8 cellular contexts compared by ENCODE assay signal in genomic region chr7:148527717-148528168, GRCh38.
A peak's percentile ranks its signal among the peaks of the same experiment; 100 is the strongest.
DNase-seq lines count a peak whose midpoint lies in the region; ATAC-seq and TF ChIP-seq lines count a peak whose summit lies in the region.

No MANE protein-coding gene starts in this region.

- peaks cover 4% of the 10 kb centered on the region; the same call in 1 of the 2 replicates for H3K36me3 Mint-ChIP-seq in WTC11
- peaks cover 1% of the 10 kb centered on the region for H3K36me3 Mint-ChIP-seq in central memory CD8-positive, alpha-beta T cell (ENCODE audit: insufficient read depth)

- no peak overlapping the region for H3K4me3 Mint-ChIP-seq in WTC11
- no peak overlapping the region for H3K4me3 Mint-ChIP-seq in central memory CD8-positive, alpha-beta T cell

- peak; percentile 81 for ATAC-seq in GM18519 (IDR thresholded peaks at IDR 0.05; ENCODE audit: low FRiP score, unreplicated experiment)
- ATAC-seq in HG02981 (IDR thresholded peaks at IDR 0.05; ENCODE audit: unreplicated experiment): peak; percentile 100
- peak; percentile 99 for ATAC-seq in WTC11
- peak; percentile 98 for ATAC-seq in central memory CD8-positive, alpha-beta T cell (replicated peaks; ENCODE audit: extremely low read depth, poor library complexity, severe bottlenecking)

- DNase-seq in AG09319 (ENCODE audit: extremely low read depth, low read depth): no peak
- peak; percentile 30 to 58 for DNase-seq in NCI-H1930 (lab: John Stamatoyannopoulos, UW)
- DNase-seq in WTC11 (ENCODE audit: low spot score): peak; percentile 92
- peak; percentile 72 to 74 for DNase-seq in central memory CD8-positive, alpha-beta T cell (ENCODE audit: low spot score in 2 of 2)
- peak; percentile 89 to 93 for DNase-seq in lung microvascular endothelial cell (ENCODE audit: low read depth in 2 of 2)
- DNase-seq in stimulated activated CD8-positive, alpha-beta memory T cell treated with anti-CD3 and anti-CD28 coated beads, Interleukin-4, amount 100 ng/mL, for 1 hour (ENCODE audit: low read depth in 2 of 2, low spot score in 1 of 2): peak; percentile 43 to 67

- peak; percentile 59 for TF ChIP-seq CTCF in AG09319 (IDR thresholded peaks at IDR 0.05; ENCODE audit: low read depth, low read length)
- TF ChIP-seq CTCF in WTC11 (IDR thresholded peaks at IDR 0.05): peak; percentile 45; the same call in 1 of the 2 replicates

- POLR2A ChIA-PET in WTC11 (lab: Charles Lee): no interaction called here

- CTCF ChIA-PET in WTC11 (lab: Charles Lee): interaction anchor here (0.6 to 1.4 kb wide), 3 partner anchors 263 to 442 kb away, joined by 3 to 6 read pairs (median 5); no protein-coding TSS in a partner anchor

- no peak overlapping the region for H3K27ac Mint-ChIP-seq in WTC11
- no peak overlapping the region for H3K27ac Mint-ChIP-seq in central memory CD8-positive, alpha-beta T cell (ENCODE audit: low read depth)

- no peaks in the 10 kb centered on the region for H3K27me3 Mint-ChIP-seq in WTC11 (ENCODE audit: low read depth)
- H3K27me3 Mint-ChIP-seq in central memory CD8-positive, alpha-beta T cell: peaks cover 68% of the 10 kb centered on the region

- no peaks in the 10 kb centered on the region for H3K9me3 Mint-ChIP-seq in WTC11
- no peaks in the 10 kb centered on the region for H3K9me3 Mint-ChIP-seq in central memory CD8-positive, alpha-beta T cell

- H3K4me1 Mint-ChIP-seq in WTC11: peaks cover 13% of the 10 kb centered on the region
- H3K4me1 Mint-ChIP-seq in central memory CD8-positive, alpha-beta T cell: peaks cover 8% of the 10 kb centered on the region

TF ChIP-seq in WTC11, 78 proteins besides CTCF, POLR2A, EP300 and RAD21:
- TF ChIP-seq SP1 (CRISPR knock-in tag; conservative IDR thresholded peaks at IDR 0.05) (0 out of 2 replicates have a peak, but pooled peaks have one; percentile 30), RORB (CRISPR knock-in tag; IDR thresholded peaks at IDR 0.05) (no peak)
